Comparison of ENCODE assay signal across 37 cellular contexts in the genomic region with DNA sequence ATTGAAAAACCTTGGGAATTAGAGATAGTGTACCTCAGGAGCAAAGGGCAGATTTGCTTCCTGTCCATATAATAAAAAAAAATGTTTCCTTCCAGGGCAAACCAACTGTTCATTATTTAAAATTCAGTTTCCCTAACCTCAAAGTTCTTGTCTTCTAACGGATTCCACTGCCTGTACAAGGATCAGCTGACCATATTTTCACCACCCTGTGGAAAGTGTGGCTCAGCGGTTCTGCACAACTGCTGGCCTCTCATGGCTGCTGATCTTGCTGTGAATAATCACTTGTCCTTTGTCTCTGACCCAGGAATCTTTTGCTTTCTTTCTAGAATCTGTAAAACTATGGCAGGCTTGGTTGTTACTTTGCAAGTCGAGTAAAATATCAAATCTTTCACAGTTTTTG.
"Had no signal": no experiment of that assay in that cellular context is flagged by ENCODE, and none has a peak within 500 bp of the region (broad histone marks: within the 10 kb centered on the region; RNA-seq: fewer than 3 reads in every experiment).

No MANE protein-coding gene starts in this region.

- H3K36me3 Mint-ChIP-seq: activated CD4-positive, alpha-beta memory T cell treated with anti-CD3 and anti-CD28 coated beads for 36 hours; activated naive CD4-positive, alpha-beta T cell treated with anti-CD3 and anti-CD28 coated beads, Interleukin-2, amount 10 ng/mL, durations not matched to agents 7 days and 5 days; activated naive CD8-positive, alpha-beta T cell; brain; T-cell had no signal

- H3K36me3 ChIP-seq: colonic mucosa, SJCRH30 had no signal

- H3K4me1 ChIP-seq: colonic mucosa, SJCRH30 had no signal

- ATAC-seq: activated naive CD8-positive, alpha-beta T cell treated with anti-CD3 and anti-CD28 coated beads, Interleukin-2, amount 50 U/mL, for 24 hours; activated T-cell treated with anti-CD3 and anti-CD28 coated beads, Interleukin-2, amount 50 U/mL, for 4 hours; T-cell; T-helper 17 cell had no signal

- H3K4me1 Mint-ChIP-seq: activated B cell treated with CpG ODN at 0.5 μM for 24 hours; activated naive CD4-positive, alpha-beta T cell treated with anti-CD3 and anti-CD28 coated beads, Interleukin-2, amount 10 ng/mL, durations not matched to agents 7 days and 5 days; activated naive CD8-positive, alpha-beta T cell treated with anti-CD3 and anti-CD28 coated beads, Interleukin-2, amount 50 U/mL, for 24 hours; brain; T-cell; T-helper 17 cell had no signal

- H3K9me3 Mint-ChIP-seq: brain had no signal

- H3K27ac Mint-ChIP-seq: activated B cell treated with CpG ODN at 0.5 μM for 24 hours; activated CD4-positive, alpha-beta memory T cell treated with anti-CD3 and anti-CD28 coated beads for 36 hours; activated naive CD4-positive, alpha-beta T cell treated with anti-CD3 and anti-CD28 coated beads, Interleukin-2, amount 10 ng/mL, durations not matched to agents 7 days and 5 days; activated naive CD8-positive, alpha-beta T cell; activated naive CD8-positive, alpha-beta T cell treated with anti-CD3 and anti-CD28 coated beads, Interleukin-2, amount 50 U/mL, for 24 hours; activated T-helper 1 cell treated with anti-CD3 and anti-CD28 coated beads, Interleukin-12 subunit alpha, Interleukin-12 subunit beta, Interleukin-2, Interleukin-4 antibody, amounts not matched to agents 30 ng/mL and 10 ng/mL and 1 ng/mL, durations not matched to agents 14 hours and 24 hours and 36 hours; brain; T-cell; T-helper 17 cell had no signal

- H3K27ac ChIP-seq: colonic mucosa, SJCRH30, VCaP had no signal

- H3K4me3 Mint-ChIP-seq: activated B cell treated with CpG ODN at 0.5 μM for 24 hours; activated CD4-positive, alpha-beta memory T cell treated with anti-CD3 and anti-CD28 coated beads for 36 hours; activated naive CD4-positive, alpha-beta T cell treated with anti-CD3 and anti-CD28 coated beads, Interleukin-2, amount 10 ng/mL, durations not matched to agents 7 days and 5 days; activated naive CD8-positive, alpha-beta T cell; activated naive CD8-positive, alpha-beta T cell treated with anti-CD3 and anti-CD28 coated beads, Interleukin-2, amount 50 U/mL, for 24 hours; activated T-cell treated with anti-CD3 and anti-CD28 coated beads, Interleukin-2, amount 50 U/mL, for 4 hours; activated T-helper 1 cell treated with anti-CD3 and anti-CD28 coated beads, Interleukin-12 subunit alpha, Interleukin-12 subunit beta, Interleukin-2, Interleukin-4 antibody, amounts not matched to agents 30 ng/mL and 10 ng/mL and 1 ng/mL, durations not matched to agents 14 hours and 24 hours and 36 hours; brain; T-cell; T-helper 17 cell had no signal

- H3K27me3 ChIP-seq: colonic mucosa, SJCRH30 had no signal

- DNase-seq: activated B cell treated with CpG ODN at 0.5 μM for 24 hours; activated CD4-positive, alpha-beta memory T cell treated with anti-CD3 and anti-CD28 coated beads for 36 hours; activated CD4-positive, alpha-beta T cell treated with anti-CD3 and anti-CD28 coated beads for 4 hours; activated CD4-positive, alpha-beta T cell treated with anti-CD3 and anti-CD28 coated beads, Interleukin-2, amount 50 U/mL, for 1 hour; activated CD4-positive, CD25-positive, alpha-beta regulatory T cell treated with anti-CD3 and anti-CD28 coated beads, Interleukin-2, amount 50 U/mL, for 72 hours; activated CD8-positive, alpha-beta memory T cell treated with anti-CD3 and anti-CD28 coated beads, Interleukin-2, amount 50 U/mL, for 4 hours; activated gamma-delta T cell treated with Interleukin-2 at 50 U/mL for 16 hours; activated naive CD4-positive, alpha-beta T cell treated with anti-CD3 and anti-CD28 coated beads, Interleukin-2, amount 10 ng/mL, durations not matched to agents 7 days and 5 days; activated naive CD8-positive, alpha-beta T cell treated with anti-CD3 and anti-CD28 coated beads, Interleukin-2, amount 50 U/mL, for 24 hours; activated T-cell treated with anti-CD3 and anti-CD28 coated beads for 4 hours; activated T-cell treated with anti-CD3 and anti-CD28 coated beads, Interleukin-2, amount 50 U/mL, for 4 hours; anterior cingulate cortex; central memory CD4-positive, alpha-beta T cell; colonic mucosa; Kasumi-1; MM.1S; MV-4-11; NCI-H1092 treated with DMSO at 0.1 percent for 48 hours; NCI-H1417; NCI-H146; NCI-H187; NCI-H2029 treated with DMSO at 0.1 percent for 48 hours; NCI-H2107; NCI-H2171; NCI-H510A; NCI-H526; NCI-H748 treated with DMSO at 0.1 percent for 48 hours; NK-92 treated with Interleukin-12 subunit alpha and Interleukin-12 subunit beta, amount 100 ng/mL, for 24 hours; SHP77; SJCRH30; SK-N-SH; T-cell; T-helper 17 cell had no signal

- H3K4me3 ChIP-seq: colonic mucosa, SJCRH30 had no signal

- H3K27me3 Mint-ChIP-seq: activated B cell treated with CpG ODN at 0.5 μM for 24 hours; activated CD4-positive, alpha-beta memory T cell treated with anti-CD3 and anti-CD28 coated beads for 36 hours; activated naive CD4-positive, alpha-beta T cell treated with anti-CD3 and anti-CD28 coated beads, Interleukin-2, amount 10 ng/mL, durations not matched to agents 7 days and 5 days; activated naive CD8-positive, alpha-beta T cell; activated naive CD8-positive, alpha-beta T cell treated with anti-CD3 and anti-CD28 coated beads, Interleukin-2, amount 50 U/mL, for 24 hours; T-cell; T-helper 17 cell had no signal

- H3K4me2 ChIP-seq: SK-N-SH had no signal

- H3K9ac ChIP-seq: SK-N-SH had no signal

- H3K9me3 ChIP-seq: colonic mucosa, SJCRH30, SK-N-SH had no signal
